ENCODE assay signal across 8 cellular contexts in genomic region chr2:74532222-74532621, GRCh38. TPM values are rescaled to one million over a fixed set of nuclear protein-coding genes. Genes with fewer than 3 reads are reported as not detected.
DNase-seq lines count a peak whose midpoint lies in the region; ATAC-seq and TF ChIP-seq lines count a peak whose summit lies in the region.

No MANE protein-coding gene starts in this region.

- CTCF ChIA-PET in SK-N-SH (lab: Yijun Ruan, JAX) = interaction anchor here (0.6 to 7.8 kb wide), 33 partner anchors 8 to 282 kb away, joined by 3 to 102 read pairs (median 6); partner anchors contain the start of genes C2orf81, CCDC142, MOGS and MRPL53

- H3K27ac Mint-ChIP-seq in osteocyte (ENCODE audit: unreplicated experiment) = peak overlapping the region; percentile 61

- TF ChIP-seq EP300 in SK-N-SH (IDR thresholded peaks at IDR 0.05; ENCODE audit: borderline replicate concordance in 1 of 2, low read depth in 1 of 2, low read length in 1 of 2) = no peak

- no peaks in the 10 kb centered on the region for H3K27me3 ChIP-seq in SK-N-SH (ENCODE audit: insufficient read depth)

- no peak overlapping the region for H3K27ac ChIP-seq in SK-N-SH (ENCODE audit: low read depth in 2 of 2, low read length in 1 of 2)

- H3K36me3 ChIP-seq in SK-N-SH (replicated peaks in 1 of 2; ENCODE audit: control insufficient read depth in 1 of 2, insufficient read depth in 2 of 2, low read length in 1 of 2) = peaks cover 19 to 34% of the 10 kb centered on the region in 2 experiments

- TF ChIP-seq RAD21 in SK-N-SH (IDR thresholded peaks at IDR 0.05; ENCODE audit: low read length) = peak; percentile 80

- POLR2A ChIA-PET in SK-N-SH (lab: Yijun Ruan, JAX) = interaction anchor here (1.5 to 2.9 kb wide), 4 partner anchors 10 to 49 kb away, joined by 5 to 11 read pairs (median 8); partner anchors contain the start of genes CCDC142, PCGF1 and TTC31

- no peak overlapping the region for H2AFZ ChIP-seq in SK-N-SH (ENCODE audit: low read depth)

- TF ChIP-seq POLR2A in NB4 (IDR thresholded peaks at IDR 0.05; ENCODE audit: extremely low read depth, insufficient read length) = no peak

- no peaks in the 10 kb centered on the region for H4K20me1 ChIP-seq in SK-N-SH (ENCODE audit: insufficient read depth)

- no peaks in the 10 kb centered on the region for H3K9me3 ChIP-seq in SK-N-SH

- H3K4me1 ChIP-seq in SK-N-SH (ENCODE audit: control insufficient read depth in 1 of 2, insufficient read depth in 2 of 2, low read depth in 1 of 2, low read length in 1 of 2) = peaks cover 13 to 22% of the 10 kb centered on the region in 2 experiments

- ATAC-seq in SK-N-SH treated with all-trans-retinoic acid at 6 μM for 48 hours = no peak
- ATAC-seq in HG02588 (IDR thresholded peaks at IDR 0.05; ENCODE audit: unreplicated experiment) = no peak

- in situ Hi-C loops in T47D (cut with HindIII; ENCODE audit: low pct_unique_long_range_greater_than_20kb, low sequenced_read_pairs) = no loop called here

- peaks cover 5% of the 10 kb centered on the region for H3K36me3 Mint-ChIP-seq in osteocyte (ENCODE audit: unreplicated experiment)

- no peaks in the 10 kb centered on the region for H3K27me3 Mint-ChIP-seq in osteocyte (ENCODE audit: unreplicated experiment)

- DNase-seq in SK-N-SH = no peak
- DNase-seq in NB4 (ENCODE audit: low read depth) = peak; percentile 68
- DNase-seq in T47D (ENCODE audit: low read depth in 1 of 2, low spot score in 1 of 2) = peak; percentile 45 to 65
- no peak for DNase-seq in osteocyte (ENCODE audit: extremely low spot score, unreplicated experiment)
- DNase-seq in cerebellar nuclear complex (lab: John Stamatoyannopoulos, UW) = no peak
- no peak for DNase-seq in NCI-H1436 treated with DMSO at 0.1 percent for 48 hours (lab: John Stamatoyannopoulos, UW)

- TF ChIP-seq CTCF in SK-N-SH (IDR thresholded peaks at IDR 0.05) (peak; percentile 61), NB4 (IDR thresholded peaks at IDR 0.05; ENCODE audit: low read depth, low read length) (peak; percentile 11), osteocyte (IDR thresholded peaks at IDR 0.05) (peak; percentile 49)

- H3K9me2 ChIP-seq in SK-N-SH = no peaks in the 10 kb centered on the region

- H3K9me3 Mint-ChIP-seq in osteocyte (ENCODE audit: unreplicated experiment) = no peaks in the 10 kb centered on the region

- no peak overlapping the region for H3K4me3 Mint-ChIP-seq in osteocyte (ENCODE audit: unreplicated experiment)

- H3K9ac ChIP-seq in SK-N-SH = no peak overlapping the region

- peaks cover 45% of the 10 kb centered on the region for H3K79me2 ChIP-seq in SK-N-SH (ENCODE audit: insufficient read depth)

- peak overlapping the region; percentile 85; the same call in 1 of the 2 replicates for H3K4me2 ChIP-seq in SK-N-SH

- H3K4me1 Mint-ChIP-seq in osteocyte (ENCODE audit: unreplicated experiment) = peaks cover 28% of the 10 kb centered on the region

- no peak overlapping the region; a peak in 1 of 4 replicates for H3K4me3 ChIP-seq in SK-N-SH (ENCODE audit: low read depth in 2 of 2, low read length in 1 of 2)
- no peak overlapping the region for H3K4me3 ChIP-seq in NB4 (ENCODE audit: low read depth, low read length)

- peaks cover 18% of the 10 kb centered on the region for H3F3A ChIP-seq in SK-N-SH (replicated peaks; ENCODE audit: insufficient read depth)

TF ChIP-seq in SK-N-SH, 30 proteins besides CTCF, POLR2A, EP300 and RAD21:
- TF ChIP-seq EZH2phosphoT487 (IDR thresholded peaks at IDR 0.05; ENCODE audit: borderline replicate concordance, low read depth) = no peak
- TF ChIP-seq, protein P1, sequence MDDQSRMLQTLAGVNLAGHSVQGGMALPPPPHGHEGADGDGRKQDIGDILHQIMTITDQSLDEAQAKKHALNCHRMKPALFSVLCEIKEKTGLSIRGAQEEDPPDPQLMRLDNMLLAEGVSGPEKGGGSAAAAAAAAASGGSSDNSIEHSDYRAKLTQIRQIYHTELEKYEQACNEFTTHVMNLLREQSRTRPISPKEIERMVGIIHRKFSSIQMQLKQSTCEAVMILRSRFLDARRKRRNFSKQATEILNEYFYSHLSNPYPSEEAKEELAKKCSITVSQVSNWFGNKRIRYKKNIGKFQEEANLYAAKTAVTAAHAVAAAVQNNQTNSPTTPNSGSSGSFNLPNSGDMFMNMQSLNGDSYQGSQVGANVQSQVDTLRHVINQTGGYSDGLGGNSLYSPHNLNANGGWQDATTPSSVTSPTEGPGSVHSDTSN (IDR thresholded peaks at IDR 0.05) = no peak
- TF ChIP-seq TCF12 (IDR thresholded peaks at IDR 0.05) = no peak
- peak; percentile 60 for TF ChIP-seq SMC3 (IDR thresholded peaks at IDR 0.05; ENCODE audit: low read depth, low read length)
- no peak for TF ChIP-seq SIN3A (IDR thresholded peaks at IDR 0.05; ENCODE audit: borderline replicate concordance, low read depth, low read length)

TF ChIP-seq in SK-N-SH treated with all-trans-retinoic acid at 6 μM for 48 hours, 23 proteins besides CTCF, POLR2A, EP300 and RAD21:
- TF ChIP-seq ZFP30 (CRISPR knock-in tag; IDR thresholded peaks at IDR 0.05) = no peak

RNA-seq across cellular contexts. Expression of gene HTRA2, which starts 2.5 kb away (rescaled TPM):
- polyA plus RNA-seq in SK-N-SH (2012; rRNA removed) = 55.7 and 60.4 TPM in 2 replicates
- polyA plus RNA-seq in SK-N-SH (2012; cell fraction: cytosol; rRNA removed) = 30.4 and 45.8 TPM in 2 replicates
- 55.7 and 62.3 TPM in 2 replicates for polyA plus RNA-seq in SK-N-SH (2012; cell fraction: nucleus; rRNA removed)
- 32.0 and 32.3 TPM in 2 replicates for total RNA-seq in osteocyte

RNA-seq across cellular contexts. Expression of gene AUP1, which starts 2.7 kb away (rescaled TPM):
- polyA plus RNA-seq in SK-N-SH (2012; rRNA removed) = 118 and 151 TPM in 2 replicates
- 54.6 and 78.6 TPM in 2 replicates for polyA plus RNA-seq in SK-N-SH (2012; cell fraction: cytosol; rRNA removed)
- polyA plus RNA-seq in SK-N-SH (2012; cell fraction: nucleus; rRNA removed) = 643 and 686 TPM in 2 replicates
- total RNA-seq in osteocyte = 96.3 and 97.1 TPM in 2 replicates

RNA-seq across cellular contexts. Expression of gene DQX1, which starts 6.2 kb away (rescaled TPM):
- polyA plus RNA-seq in SK-N-SH (2012; rRNA removed) = 1.6 and 1.8 TPM in 2 replicates
- polyA plus RNA-seq in SK-N-SH (2012; cell fraction: cytosol; rRNA removed) = 0.26 and 0.31 TPM in 2 replicates
- polyA plus RNA-seq in SK-N-SH (2012; cell fraction: nucleus; rRNA removed) = 13.2 and 13.8 TPM in 2 replicates
- total RNA-seq in osteocyte = 0.26 and 0.32 TPM in 2 replicates

RNA-seq across cellular contexts. Expression of gene TLX2, which starts 18.0 kb away (rescaled TPM):
- polyA plus RNA-seq in SK-N-SH (2012; rRNA removed) = 24.5 and 25.6 TPM in 2 replicates
- polyA plus RNA-seq in SK-N-SH (2012; cell fraction: cytosol; rRNA removed) = 11.9 and 19.9 TPM in 2 replicates
- polyA plus RNA-seq in SK-N-SH (2012; cell fraction: nucleus; rRNA removed) = 69.3 and 99.9 TPM in 2 replicates
- not detected in 2 replicates for total RNA-seq in osteocyte

RNA-seq across cellular contexts. Expression of gene LOXL3, which starts 21.5 kb away (rescaled TPM):
- polyA plus RNA-seq in SK-N-SH (2012; rRNA removed) = 47.9 and 59.3 TPM in 2 replicates
- 20.3 and 30.5 TPM in 2 replicates for polyA plus RNA-seq in SK-N-SH (2012; cell fraction: cytosol; rRNA removed)
- 140 and 159 TPM in 2 replicates for polyA plus RNA-seq in SK-N-SH (2012; cell fraction: nucleus; rRNA removed)
- total RNA-seq in osteocyte = 58.1 and 62.1 TPM in 2 replicates

Comparison
In these comparisons a context has a peak if more than half of its experiments do, and no peak if none do; other contexts are left out.
1. DNase-seq: peak in NB4 (single experiment) and T47D (2 of 2); none in SK-N-SH (single experiment), osteocyte (single experiment), cerebellar nuclear complex (0 of 2) and NCI-H1436 treated with DMSO at 0.1 percent for 48 hours (single experiment).
2. CTCF ChIP-seq: peak in every context shown above with its lines; median percentile 61 in SK-N-SH; 49 in osteocyte; 11 in NB4.